ENCODE assay signal across 19 cellular contexts in the genomic region with DNA sequence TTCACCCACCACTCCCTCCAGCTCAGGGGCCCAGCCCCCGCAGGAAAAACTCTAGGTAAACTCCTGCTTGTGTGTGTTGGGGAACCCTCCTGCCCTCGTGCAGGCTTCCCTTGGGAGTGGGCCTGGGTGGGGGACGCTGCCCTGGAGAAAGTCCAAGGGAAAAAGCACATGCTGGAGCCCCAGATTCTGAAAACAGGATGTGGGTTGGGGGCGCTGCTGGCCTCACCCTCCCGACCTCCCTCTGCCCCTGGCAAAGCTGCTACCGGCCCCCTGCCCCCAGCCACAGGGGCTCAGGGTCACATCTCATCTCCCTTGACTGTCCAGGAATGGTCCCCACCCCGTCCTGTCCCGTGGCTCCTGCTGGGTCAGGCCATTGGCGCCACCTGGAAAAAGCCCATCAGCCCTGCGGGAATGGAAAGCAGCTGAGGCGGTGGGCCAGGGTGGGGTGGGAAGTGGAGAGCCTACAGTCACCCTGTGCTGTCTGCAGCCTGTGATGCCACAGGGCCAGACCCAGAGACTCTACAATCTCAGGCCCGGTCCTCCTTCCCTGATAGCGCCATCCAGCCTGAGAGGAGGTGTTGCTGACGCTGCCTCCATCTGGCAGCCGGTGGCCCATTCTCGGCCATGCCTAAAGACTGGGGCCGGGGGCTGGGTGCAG. TPM values are rescaled to one million over a fixed set of nuclear protein-coding genes. Genes with fewer than 3 reads are reported as not detected.
DNase-seq lines count a peak whose midpoint lies in the region; ATAC-seq and TF ChIP-seq lines count a peak whose summit lies in the region.
"Had no signal": no experiment of that assay in that cellular context is flagged by ENCODE, and none has a peak within 500 bp of the region (broad histone marks: within the 10 kb centered on the region; RNA-seq: fewer than 3 reads in every experiment).

No MANE protein-coding gene starts in this region.

- no peak overlapping the region for H2AFZ ChIP-seq in osteoblast (ENCODE audit: low read length)
- H2AFZ ChIP-seq: PC-9 had no signal

- H3K27me3 ChIP-seq in endodermal cell (ENCODE audit: control insufficient read depth, insufficient read depth, low read length, poor library complexity, severe bottlenecking) (peaks cover 15% of the 10 kb centered on the region), osteoblast (ENCODE audit: insufficient read depth, low read length) (no peaks in the 10 kb centered on the region)
- H3K27me3 ChIP-seq: SJSA1 had no signal

- H3K9ac ChIP-seq in endodermal cell (ENCODE audit: extremely low read depth, low read length, poor library complexity, severe bottlenecking), result no peak overlapping the region

- H3K27me3 Mint-ChIP-seq in activated CD8-positive, alpha-beta T cell treated with anti-CD3 and anti-CD28 coated beads for 36 hours, result peaks cover 3% of the 10 kb centered on the region
- peaks cover 2% of the 10 kb centered on the region for H3K27me3 Mint-ChIP-seq in activated CD8-positive, alpha-beta T cell treated with anti-CD3 and anti-CD28 coated beads, Interleukin-2, amount 10 ng/mL, durations not matched to agents 7 days and 5 days (ENCODE audit: low read depth)
- H3K27me3 Mint-ChIP-seq in CD14-positive monocyte (ENCODE audit: low read depth in 3 of 3) (peaks cover 18 to 28% (median 25%) of the 10 kb centered on the region in 3 donors), endodermal cell (ENCODE audit: insufficient read depth) (peaks cover 27% of the 10 kb centered on the region)

- peaks cover 6% of the 10 kb centered on the region for H3K79me2 ChIP-seq in osteoblast (ENCODE audit: insufficient read depth, low read length)

- no peaks in the 10 kb centered on the region for H3K4me1 ChIP-seq in endodermal cell (ENCODE audit: control insufficient read depth, insufficient read depth, low read length)
- H3K4me1 ChIP-seq in osteoblast (ENCODE audit: insufficient read depth, low read length), result peaks cover 11% of the 10 kb centered on the region

- no peak overlapping the region for H3K27ac Mint-ChIP-seq in activated CD8-positive, alpha-beta T cell treated with anti-CD3 and anti-CD28 coated beads for 36 hours
- no peak overlapping the region for H3K27ac Mint-ChIP-seq in activated CD8-positive, alpha-beta T cell treated with anti-CD3 and anti-CD28 coated beads, Interleukin-2, amount 10 ng/mL, durations not matched to agents 7 days and 5 days
- H3K27ac Mint-ChIP-seq in CD14-positive monocyte (no peak overlapping the region), endodermal cell (no peak overlapping the region)
- H3K27ac Mint-ChIP-seq: H9, IgD-negative memory B cell had no signal

- H3K27ac ChIP-seq in endodermal cell (ENCODE audit: low read depth, low read length) (no peak overlapping the region), osteoblast (ENCODE audit: low read depth, low read length) (no peak overlapping the region)
- H3K27ac ChIP-seq: PC-9, SJSA1 had no signal

- H3K9me3 Mint-ChIP-seq in activated CD8-positive, alpha-beta T cell treated with anti-CD3 and anti-CD28 coated beads for 36 hours, result no peaks in the 10 kb centered on the region
- H3K9me3 Mint-ChIP-seq in activated CD8-positive, alpha-beta T cell treated with anti-CD3 and anti-CD28 coated beads, Interleukin-2, amount 10 ng/mL, durations not matched to agents 7 days and 5 days (ENCODE audit: insufficient read depth), result no peaks in the 10 kb centered on the region
- H3K9me3 Mint-ChIP-seq in CD14-positive monocyte (peaks cover 0 to 6% (median 0%) of the 10 kb centered on the region in 7 donors), endodermal cell (peaks cover 9% of the 10 kb centered on the region)
- H3K9me3 Mint-ChIP-seq: IgD-negative memory B cell had no signal

- peaks cover 5% of the 10 kb centered on the region for H4K20me1 ChIP-seq in osteoblast (ENCODE audit: insufficient read depth, low read length)

- TF ChIP-seq CTCF in activated CD8-positive, alpha-beta T cell treated with anti-CD3 and anti-CD28 coated beads for 36 hours (IDR thresholded peaks at IDR 0.05), result no peak
- TF ChIP-seq CTCF in CD14-positive monocyte (IDR thresholded peaks at IDR 0.05) (no peak), endodermal cell (conservative IDR thresholded peaks at IDR 0.05) (no peak), osteoblast (IDR thresholded peaks at IDR 0.05; ENCODE audit: extremely low read depth, low read depth, low read length) (no peak)

- WGBS in endodermal cell (ENCODE audit: insufficient coverage in 1 of 2, insufficient read length in 1 of 2), 2 experiments, result 80 to 86% methylated on average over 8 to 17 of the region's 17 CpGs

- H3K36me3 ChIP-seq in endodermal cell (ENCODE audit: control insufficient read depth, insufficient read depth, low read length) (no peaks in the 10 kb centered on the region), osteoblast (ENCODE audit: insufficient read depth, low read length) (no peaks in the 10 kb centered on the region)
- H3K36me3 ChIP-seq: SJSA1 had no signal

- CTCF ChIA-PET in activated CD8-positive, alpha-beta T cell treated with anti-CD3 and anti-CD28 coated beads for 36 hours (lab: Charles Lee), result interaction anchor here (0.6 to 2.4 kb wide), 3 partner anchors 12 to 109 kb away, joined by 3 to 13 read pairs (median 4); no protein-coding TSS in a partner anchor
- CTCF ChIA-PET in activated CD8-positive, alpha-beta T cell treated with anti-CD3 and anti-CD28 coated beads, Interleukin-2, amount 10 ng/mL, durations not matched to agents 7 days and 5 days (lab: Charles Lee), result no interaction called here

- no peak for ATAC-seq in activated CD8-positive, alpha-beta T cell treated with anti-CD3 and anti-CD28 coated beads for 36 hours
- no peak for ATAC-seq in activated CD8-positive, alpha-beta T cell treated with anti-CD3 and anti-CD28 coated beads, Interleukin-2, amount 10 ng/mL, durations not matched to agents 7 days and 5 days
- ATAC-seq in GM21447 (IDR thresholded peaks at IDR 0.05; ENCODE audit: unreplicated experiment), result no peak

- peak; percentile 1 for DNase-seq in activated CD8-positive, alpha-beta T cell treated with anti-CD3 and anti-CD28 coated beads for 36 hours
- DNase-seq in activated CD8-positive, alpha-beta T cell treated with anti-CD3 and anti-CD28 coated beads, Interleukin-2, amount 10 ng/mL, durations not matched to agents 7 days and 5 days, result no peak
- DNase-seq in CD14-positive monocyte (ENCODE audit: low spot score) (peak; percentile 44), endodermal cell (peak; percentile 59), osteoblast (ENCODE audit: insufficient read length, low spot score, missing footprints) (peak; percentile 58), NCI-H748 (lab: John Stamatoyannopoulos, UW; ENCODE audit: unreplicated experiment) (no peak), NOMO-1 treated with DMSO at 0.1 percent for 48 hours (lab: John Stamatoyannopoulos, UW; ENCODE audit: unreplicated experiment) (no peak)
- DNase-seq: 8988T, C1 segment of cervical spinal cord, DMS153, EL, H9, NCI-H187 treated with DMSO at 0.1 percent for 48 hours, NCI-H446, NCI-H748 treated with DMSO at 0.1 percent for 48 hours, PC-9 had no signal

- H3K4me1 Mint-ChIP-seq in activated CD8-positive, alpha-beta T cell treated with anti-CD3 and anti-CD28 coated beads for 36 hours (ENCODE audit: low read depth), result peaks cover 12% of the 10 kb centered on the region
- H3K4me1 Mint-ChIP-seq in activated CD8-positive, alpha-beta T cell treated with anti-CD3 and anti-CD28 coated beads, Interleukin-2, amount 10 ng/mL, durations not matched to agents 7 days and 5 days (ENCODE audit: low read depth), result peaks cover 27% of the 10 kb centered on the region
- peaks cover 15% of the 10 kb centered on the region for H3K4me1 Mint-ChIP-seq in CD14-positive monocyte
- peaks cover 1% of the 10 kb centered on the region for H3K4me1 Mint-ChIP-seq in endodermal cell

- H3K36me3 Mint-ChIP-seq in activated CD8-positive, alpha-beta T cell treated with anti-CD3 and anti-CD28 coated beads for 36 hours (ENCODE audit: low read depth), result no peaks in the 10 kb centered on the region
- peaks cover 2% of the 10 kb centered on the region for H3K36me3 Mint-ChIP-seq in activated CD8-positive, alpha-beta T cell treated with anti-CD3 and anti-CD28 coated beads, Interleukin-2, amount 10 ng/mL, durations not matched to agents 7 days and 5 days (ENCODE audit: low read depth)
- H3K36me3 Mint-ChIP-seq in CD14-positive monocyte, result no peaks in the 10 kb centered on the region
- H3K36me3 Mint-ChIP-seq in endodermal cell (ENCODE audit: low read depth), result no peaks in the 10 kb centered on the region
- H3K36me3 Mint-ChIP-seq: IgD-negative memory B cell had no signal

- POLR2A ChIA-PET in activated CD8-positive, alpha-beta T cell treated with anti-CD3 and anti-CD28 coated beads for 36 hours (lab: Charles Lee), result no interaction called here
- POLR2A ChIA-PET in activated CD8-positive, alpha-beta T cell treated with anti-CD3 and anti-CD28 coated beads, Interleukin-2, amount 10 ng/mL, durations not matched to agents 7 days and 5 days (lab: Charles Lee), result interaction anchor here (1.4 kb wide), 1 partner anchor 10 kb away, joined by 4 read pairs; no protein-coding TSS in a partner anchor

- no peak overlapping the region for H3K4me3 Mint-ChIP-seq in activated CD8-positive, alpha-beta T cell treated with anti-CD3 and anti-CD28 coated beads for 36 hours
- H3K4me3 Mint-ChIP-seq in activated CD8-positive, alpha-beta T cell treated with anti-CD3 and anti-CD28 coated beads, Interleukin-2, amount 10 ng/mL, durations not matched to agents 7 days and 5 days, result no peak overlapping the region
- H3K4me3 Mint-ChIP-seq in CD14-positive monocyte (peak overlapping the region in 1 of 2 donors; percentile 42), endodermal cell (no peak overlapping the region)
- H3K4me3 Mint-ChIP-seq: H9 had no signal

- H3K4me3 ChIP-seq in endodermal cell (ENCODE audit: low read length) (no peak overlapping the region), osteoblast (ENCODE audit: insufficient read depth, low read length) (no peak overlapping the region)
- H3K4me3 ChIP-seq: PC-9, SJSA1 had no signal

- no peak overlapping the region for H3K4me2 ChIP-seq in osteoblast (ENCODE audit: insufficient read depth, low read length)
- H3K4me2 ChIP-seq: PC-9 had no signal

- H3K9me3 ChIP-seq in endodermal cell (ENCODE audit: control insufficient read depth, low read length) (no peaks in the 10 kb centered on the region), osteoblast (ENCODE audit: low read depth, low read length) (no peaks in the 10 kb centered on the region)
- H3K9me3 ChIP-seq: SJSA1 had no signal

- intact Hi-C loops in activated CD8-positive, alpha-beta T cell treated with anti-CD3 and anti-CD28 coated beads for 36 hours (cut with micrococcal nuclease), result no loop called here
- intact Hi-C loops in CD14-positive monocyte (cut with micrococcal nuclease), result no loop called here

RNA-seq across cellular contexts. Expression of gene GJD3, which starts 2.5 kb away (rescaled TPM):
- not detected for total RNA-seq in activated CD8-positive, alpha-beta T cell treated with anti-CD3 and anti-CD28 coated beads for 36 hours
- total RNA-seq in activated CD8-positive, alpha-beta T cell treated with anti-CD3 and anti-CD28 coated beads, Interleukin-2, amount 10 ng/mL, durations not matched to agents 7 days and 5 days, result under 1 TPM in 1 of 2 experiments, not detected in 1; 0.29 TPM
- polyA plus RNA-seq in CD14-positive monocyte, result not detected
- total RNA-seq in endodermal cell (not detected), osteoblast (1.8 and 2.7 TPM in 2 replicates)
- not detected for polyA plus RNA-seq in endodermal cell (2013, experiment 1 of 2)
- not detected for polyA plus RNA-seq in endodermal cell (2013, experiment 2 of 2)
- total RNA-seq: H9, PC-9, SJSA1 had no signal
- polyA plus RNA-seq: IgD-negative memory B cell had no signal

RNA-seq across cellular contexts. Expression of gene TOP2A, which starts 50.7 kb away (rescaled TPM):
- 100 to 1,000 TPM; 273 to 280 TPM for total RNA-seq in activated CD8-positive, alpha-beta T cell treated with anti-CD3 and anti-CD28 coated beads for 36 hours
- total RNA-seq in activated CD8-positive, alpha-beta T cell treated with anti-CD3 and anti-CD28 coated beads, Interleukin-2, amount 10 ng/mL, durations not matched to agents 7 days and 5 days, result 100 to 1,000 TPM; 517 to 567 TPM
- under 1 TPM; 0.28 to 0.94 TPM for polyA plus RNA-seq in CD14-positive monocyte
- total RNA-seq in endodermal cell, result 100 to 1,000 TPM; 173 to 246 TPM
- 353 TPM for polyA plus RNA-seq in endodermal cell (2013, experiment 1 of 2)
- 358 TPM for polyA plus RNA-seq in endodermal cell (2013, experiment 2 of 2)
- 14.5 and 15.9 TPM in 2 replicates for total RNA-seq in osteoblast
- polyA plus RNA-seq: IgD-negative memory B cell had no signal

RNA-seq across cellular contexts. Expression of gene RARA, which starts 58.0 kb away (rescaled TPM):
- total RNA-seq in activated CD8-positive, alpha-beta T cell treated with anti-CD3 and anti-CD28 coated beads for 36 hours, result 10 to 100 TPM; 34.7 to 36.2 TPM
- total RNA-seq in activated CD8-positive, alpha-beta T cell treated with anti-CD3 and anti-CD28 coated beads, Interleukin-2, amount 10 ng/mL, durations not matched to agents 7 days and 5 days, result 10 to 100 TPM; 61.1 to 63.2 TPM
- 10 to 100 TPM; 14.9 to 29.4 TPM for polyA plus RNA-seq in CD14-positive monocyte
- total RNA-seq in endodermal cell, result 10 to 100 TPM; 22.7 to 27.6 TPM
- 51.2 TPM for polyA plus RNA-seq in endodermal cell (2013, experiment 1 of 2)
- 49.4 TPM for polyA plus RNA-seq in endodermal cell (2013, experiment 2 of 2)
- total RNA-seq in osteoblast, result 31.1 and 32.4 TPM in 2 replicates

Comparison
In these comparisons a context has a peak if more than half of its experiments do, and no peak if none do; other contexts are left out.
1. DNase-seq: peak in activated CD8-positive, alpha-beta T cell treated with anti-CD3 and anti-CD28 coated beads for 36 hours (single experiment), CD14-positive monocyte (single experiment), endodermal cell (single experiment) and osteoblast (single experiment); none in activated CD8-positive, alpha-beta T cell treated with anti-CD3 and anti-CD28 coated beads, Interleukin-2, amount 10 ng/mL, durations not matched to agents 7 days and 5 days (single experiment), NCI-H748 (single experiment) and NOMO-1 treated with DMSO at 0.1 percent for 48 hours (single experiment).
2. RNA of gene TOP2A, which starts 50.7 kb away (total RNA-seq): 517 to 567 TPM in activated CD8-positive, alpha-beta T cell treated with anti-CD3 and anti-CD28 coated beads, Interleukin-2, amount 10 ng/mL, durations not matched to agents 7 days and 5 days, 273 to 280 TPM in activated CD8-positive, alpha-beta T cell treated with anti-CD3 and anti-CD28 coated beads for 36 hours and 173 to 246 TPM in endodermal cell; 14.5 to 15.9 TPM in osteoblast; every median in the first group is over 10 times any median in the second.